Comparison of ENCODE assay signal across 24 cellular contexts in the genomic region with DNA sequence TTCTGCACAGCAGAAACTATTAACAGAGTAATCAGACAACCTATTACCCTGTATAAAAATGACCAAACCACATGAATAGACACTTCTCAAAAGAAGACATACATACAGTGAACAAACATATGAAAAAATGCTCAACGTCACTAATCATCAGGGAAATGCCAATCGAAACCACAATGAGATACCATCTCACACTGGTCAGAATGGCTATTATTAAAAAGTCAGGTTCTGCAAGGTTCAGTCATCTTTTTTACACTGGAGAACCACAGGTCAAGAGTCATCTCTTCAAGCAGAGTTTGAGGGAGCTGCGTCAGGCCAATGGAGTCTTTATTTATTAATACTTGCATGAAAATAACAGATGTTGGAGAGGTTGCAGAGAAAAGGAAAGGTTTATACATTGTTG.
"Had no signal": no experiment of that assay in that cellular context is flagged by ENCODE, and none has a peak within 500 bp of the region (broad histone marks: within the 10 kb centered on the region; RNA-seq: fewer than 3 reads in every experiment).

No MANE protein-coding gene starts in this region.

- H3K36me3 ChIP-seq: ascending aorta, cardiac muscle cell, thoracic aorta, upper lobe of right lung had no signal

- H3K4me1 Mint-ChIP-seq: activated B cell treated with CpG ODN at 0.5 μM for 24 hours; activated CD4-positive, alpha-beta T cell treated with anti-CD3 and anti-CD28 coated beads, Interleukin-2, amount 10 ng/mL, durations not matched to agents 24 days and 14 days; nephron; stimulated activated effector memory CD8-positive, alpha-beta T cell treated with anti-CD3 and anti-CD28 coated beads, Interleukin-12 subunit alpha, Interleukin-12 subunit beta, amount 100 ng/mL, for 72 hours had no signal

- H3K27ac ChIP-seq: ascending aorta, cardiac muscle cell, parathyroid adenoma, thoracic aorta, upper lobe of right lung had no signal

- H3K27me3 ChIP-seq: ascending aorta, cardiac muscle cell, upper lobe of right lung had no signal

- H3K27ac Mint-ChIP-seq: activated B cell treated with CpG ODN at 0.5 μM for 24 hours; activated CD4-positive, alpha-beta T cell treated with anti-CD3 and anti-CD28 coated beads, Interleukin-2, amount 10 ng/mL, durations not matched to agents 24 days and 14 days; activated CD8-positive, alpha-beta T cell treated with anti-CD3 and anti-CD28 coated beads, Interleukin-2, amount 10 ng/mL, durations not matched to agents 7 days and 5 days; effector memory CD8-positive, alpha-beta T cell; nephron; stimulated activated effector memory CD8-positive, alpha-beta T cell treated with anti-CD3 and anti-CD28 coated beads, Interleukin-12 subunit alpha, Interleukin-12 subunit beta, amount 100 ng/mL, for 72 hours; T-helper 2 cell treated with Interferon-gamma antibody and Interleukin-4, amounts not matched to agents 5 μg/mL and 100 μg/mL, for 36 hours had no signal

- H3K79me2 ChIP-seq: parathyroid adenoma had no signal

- H3K9me3 ChIP-seq: thoracic aorta, upper lobe of right lung had no signal

- H3K36me3 Mint-ChIP-seq: stimulated activated effector memory CD8-positive, alpha-beta T cell treated with anti-CD3 and anti-CD28 coated beads, Interleukin-12 subunit alpha, Interleukin-12 subunit beta, amount 100 ng/mL, for 72 hours had no signal

- H3K9ac ChIP-seq: parathyroid adenoma had no signal

- H3K4me3 Mint-ChIP-seq: activated B cell treated with CpG ODN at 0.5 μM for 24 hours; activated CD4-positive, alpha-beta T cell treated with anti-CD3 and anti-CD28 coated beads, Interleukin-2, amount 10 ng/mL, durations not matched to agents 24 days and 14 days; activated CD8-positive, alpha-beta T cell treated with anti-CD3 and anti-CD28 coated beads, Interleukin-2, amount 10 ng/mL, durations not matched to agents 7 days and 5 days; activated T-cell treated with anti-CD3 and anti-CD28 coated beads, Interleukin-2, amount 50 U/mL, for 4 hours; effector memory CD8-positive, alpha-beta T cell; nephron; stimulated activated effector memory CD8-positive, alpha-beta T cell treated with anti-CD3 and anti-CD28 coated beads, Interleukin-12 subunit alpha, Interleukin-12 subunit beta, amount 100 ng/mL, for 72 hours; T-helper 2 cell treated with Interferon-gamma antibody and Interleukin-4, amounts not matched to agents 5 μg/mL and 100 μg/mL, for 36 hours had no signal

- DNase-seq: activated B cell treated with CpG ODN at 0.5 μM for 24 hours; activated CD4-positive, alpha-beta T cell treated with anti-CD3 and anti-CD28 coated beads, Interleukin-2, amount 10 ng/mL, durations not matched to agents 24 days and 14 days; activated CD8-positive, alpha-beta memory T cell treated with anti-CD3 and anti-CD28 coated beads, Interleukin-2, amount 50 U/mL, for 4 hours; activated CD8-positive, alpha-beta T cell treated with anti-CD3 and anti-CD28 coated beads, Interleukin-2, amount 10 ng/mL, durations not matched to agents 7 days and 5 days; activated effector memory CD4-positive, alpha-beta T cell treated with anti-CD3 and anti-CD28 coated beads, Interleukin-2, amount 50 U/mL, for 16 hours; activated naive CD4-positive, alpha-beta T cell treated with anti-CD3 and anti-CD28 coated beads, Interleukin-2, amount 50 U/mL, for 16 hours; activated T-cell treated with anti-CD3 and anti-CD28 coated beads, Interleukin-2, amount 50 U/mL, for 4 hours; effector memory CD8-positive, alpha-beta T cell; foreskin melanocyte; glutamatergic neuron; hypothalamus; midbrain; stimulated activated CD4-positive, alpha-beta T cell treated with anti-CD3 and anti-CD28 coated beads, Interleukin-4, amount 100 ng/mL, for 24 hours; upper lobe of right lung had no signal

- H2AFZ ChIP-seq: parathyroid adenoma had no signal

- H3K4me1 ChIP-seq: parathyroid adenoma, upper lobe of right lung had no signal

- H3K4me3 ChIP-seq: ascending aorta, cardiac muscle cell, thoracic aorta, upper lobe of right lung had no signal

- H3K9me3 Mint-ChIP-seq: effector memory CD8-positive, alpha-beta T cell; T-helper 2 cell treated with Interferon-gamma antibody and Interleukin-4, amounts not matched to agents 5 μg/mL and 100 μg/mL, for 36 hours had no signal

- ATAC-seq: activated CD8-positive, alpha-beta T cell treated with anti-CD3 and anti-CD28 coated beads, Interleukin-2, amount 10 ng/mL, durations not matched to agents 7 days and 5 days; activated T-cell treated with anti-CD3 and anti-CD28 coated beads, Interleukin-2, amount 50 U/mL, for 4 hours; effector memory CD8-positive, alpha-beta T cell; left lobe of liver; sciatic nerve; stimulated activated effector memory CD8-positive, alpha-beta T cell treated with anti-CD3 and anti-CD28 coated beads, Interleukin-12 subunit alpha, Interleukin-12 subunit beta, amount 100 ng/mL, for 72 hours; upper lobe of right lung had no signal

- FAIRE-seq: keratinocyte had no signal
